10 cellular contexts compared by ENCODE assay signal in genomic region chr22:29469755-29470154, GRCh38. TPM values are rescaled to one million over a fixed set of nuclear protein-coding genes. Genes with fewer than 3 reads are reported as not detected.
DNase-seq lines count a peak whose midpoint lies in the region; ATAC-seq and TF ChIP-seq lines count a peak whose summit lies in the region.
"Had no signal": no experiment of that assay in that cellular context is flagged by ENCODE, and none has a peak within 500 bp of the region (broad histone marks: within the 10 kb centered on the region; RNA-seq: fewer than 3 reads in every experiment).

No MANE protein-coding gene starts in this region.

- no peaks in the 10 kb centered on the region for H3K27me3 ChIP-seq in SU-DHL-6 (ENCODE audit: low read length)
- peaks cover 6 to 18% (median 13%) of the 10 kb centered on the region in 3 donors for H3K27me3 ChIP-seq in gastrocnemius medialis

- no peaks in the 10 kb centered on the region for H3K9me2 ChIP-seq in SU-DHL-6 (replicated peaks; ENCODE audit: insufficient read depth, low read length)

- intact Hi-C loops in activated CD4-positive, alpha-beta memory T cell treated with anti-CD3 and anti-CD28 coated beads for 36 hours (cut with micrococcal nuclease): no loop called here
- intact Hi-C loops in gastrocnemius medialis (cut with DNase I; ENCODE audit: low total_unique reads): no loop called here

- peaks cover 7% of the 10 kb centered on the region for H3K4me1 Mint-ChIP-seq in activated CD4-positive, alpha-beta memory T cell treated with anti-CD3 and anti-CD28 coated beads, Interleukin-2, amount 10 ng/mL, durations not matched to agents 7 days and 5 days
- H3K4me1 Mint-ChIP-seq in activated CD4-positive, alpha-beta memory T cell treated with anti-CD3 and anti-CD28 coated beads for 36 hours (ENCODE audit: low read depth): peaks cover 5% of the 10 kb centered on the region
- H3K4me1 Mint-ChIP-seq in glutamatergic neuron (ENCODE audit: low read depth, unreplicated experiment): peaks cover 4% of the 10 kb centered on the region

- no peak for TF ChIP-seq POLR2A in gastrocnemius medialis (IDR thresholded peaks at IDR 0.05)

- no peak overlapping the region for H2AFZ ChIP-seq in SU-DHL-6 (ENCODE audit: low read depth, low read length, severe bottlenecking)

- H3K9ac ChIP-seq in SU-DHL-6 (ENCODE audit: low read length): no peak overlapping the region

- no peaks in the 10 kb centered on the region for H3K9me3 ChIP-seq in SU-DHL-6 (ENCODE audit: insufficient read depth, low read length)
- no peaks in the 10 kb centered on the region for H3K9me3 ChIP-seq in gastrocnemius medialis

- H3K36me3 Mint-ChIP-seq in activated CD4-positive, alpha-beta memory T cell treated with anti-CD3 and anti-CD28 coated beads, Interleukin-2, amount 10 ng/mL, durations not matched to agents 7 days and 5 days (ENCODE audit: low read depth): no peaks in the 10 kb centered on the region
- no peaks in the 10 kb centered on the region for H3K36me3 Mint-ChIP-seq in activated CD4-positive, alpha-beta memory T cell treated with anti-CD3 and anti-CD28 coated beads for 36 hours
- H3K36me3 Mint-ChIP-seq in glutamatergic neuron (ENCODE audit: unreplicated experiment): no peaks in the 10 kb centered on the region
- H3K36me3 Mint-ChIP-seq: stimulated activated memory B cell treated with anti-CD40 and anti-IgM and Interleukin-4, amounts not matched to agents 10 μg/mL and 1 μg/mL and 100 μg/mL, for 72 hours had no signal

- no peaks in the 10 kb centered on the region for H3K79me2 ChIP-seq in SU-DHL-6 (ENCODE audit: insufficient read depth, low read length)

- ATAC-seq in gastrocnemius medialis: no peak

- H3K9me3 Mint-ChIP-seq in activated CD4-positive, alpha-beta memory T cell treated with anti-CD3 and anti-CD28 coated beads, Interleukin-2, amount 10 ng/mL, durations not matched to agents 7 days and 5 days: no peaks in the 10 kb centered on the region
- no peaks in the 10 kb centered on the region for H3K9me3 Mint-ChIP-seq in activated CD4-positive, alpha-beta memory T cell treated with anti-CD3 and anti-CD28 coated beads for 36 hours
- H3K9me3 Mint-ChIP-seq in glutamatergic neuron (ENCODE audit: unreplicated experiment): peaks cover 2% of the 10 kb centered on the region
- H3K9me3 Mint-ChIP-seq: stimulated activated memory B cell treated with anti-CD40 and anti-IgM and Interleukin-4, amounts not matched to agents 10 μg/mL and 1 μg/mL and 100 μg/mL, for 72 hours had no signal

- H3K36me3 ChIP-seq in SU-DHL-6 (ENCODE audit: low read length): no peaks in the 10 kb centered on the region
- H3K36me3 ChIP-seq in gastrocnemius medialis: no peaks in the 10 kb centered on the region

- no peak overlapping the region for H3K27ac Mint-ChIP-seq in activated CD4-positive, alpha-beta memory T cell treated with anti-CD3 and anti-CD28 coated beads, Interleukin-2, amount 10 ng/mL, durations not matched to agents 7 days and 5 days
- no peak overlapping the region for H3K27ac Mint-ChIP-seq in activated CD4-positive, alpha-beta memory T cell treated with anti-CD3 and anti-CD28 coated beads for 36 hours
- no peak overlapping the region for H3K27ac Mint-ChIP-seq in glutamatergic neuron (ENCODE audit: unreplicated experiment)
- H3K27ac Mint-ChIP-seq: stimulated activated memory B cell treated with anti-CD40 and anti-IgM and Interleukin-4, amounts not matched to agents 10 μg/mL and 1 μg/mL and 100 μg/mL, for 72 hours had no signal

- no peak for TF ChIP-seq CTCF in SU-DHL-6 (IDR thresholded peaks at IDR 0.05; ENCODE audit: insufficient read depth, low read length, poor library complexity, severe bottlenecking)
- no peak for TF ChIP-seq CTCF in glutamatergic neuron (IDR thresholded peaks at IDR 0.05; ENCODE audit: partially characterized antibody, unreplicated experiment)
- TF ChIP-seq CTCF in gastrocnemius medialis (IDR thresholded peaks at IDR 0.05 in 4 of 5, conservative IDR thresholded peaks at IDR 0.05 in 1 of 5): no peak

- no peak overlapping the region for H3K27ac ChIP-seq in SU-DHL-6 (ENCODE audit: low read depth, low read length)
- H3K27ac ChIP-seq in gastrocnemius medialis: no peak overlapping the region
- H3K27ac ChIP-seq: skin epidermis had no signal

- no peaks in the 10 kb centered on the region for H4K20me1 ChIP-seq in SU-DHL-6 (ENCODE audit: low read depth, low read length)

- H3K4me3 ChIP-seq in SU-DHL-6 (ENCODE audit: insufficient read depth, low read length, poor library complexity, severe bottlenecking): no peak overlapping the region
- no peak overlapping the region for H3K4me3 ChIP-seq in gastrocnemius medialis

- no peak for DNase-seq in activated CD4-positive, alpha-beta memory T cell treated with anti-CD3 and anti-CD28 coated beads, Interleukin-2, amount 10 ng/mL, durations not matched to agents 7 days and 5 days
- no peak for DNase-seq in activated CD4-positive, alpha-beta memory T cell treated with anti-CD3 and anti-CD28 coated beads for 36 hours
- DNase-seq in glutamatergic neuron (no peak), retina (peak; percentile 20), gastrocnemius medialis (no peak), glomerular visceral epithelial cell (ENCODE audit: extremely low spot score) (no peak), NCI-H345 treated with DMSO at 0.1 percent for 48 hours (lab: John Stamatoyannopoulos, UW; ENCODE audit: unreplicated experiment) (no peak)

- peaks cover 0 to 7% of the 10 kb centered on the region in 2 donors for H3K4me1 ChIP-seq in gastrocnemius medialis

- CTCF ChIA-PET in activated CD4-positive, alpha-beta memory T cell treated with anti-CD3 and anti-CD28 coated beads, Interleukin-2, amount 10 ng/mL, durations not matched to agents 7 days and 5 days (lab: Charles Lee): no interaction called here
- CTCF ChIA-PET in activated CD4-positive, alpha-beta memory T cell treated with anti-CD3 and anti-CD28 coated beads for 36 hours (lab: Charles Lee): no interaction called here

- H3K4me3 Mint-ChIP-seq in activated CD4-positive, alpha-beta memory T cell treated with anti-CD3 and anti-CD28 coated beads, Interleukin-2, amount 10 ng/mL, durations not matched to agents 7 days and 5 days: peak overlapping the region; percentile 65
- H3K4me3 Mint-ChIP-seq in activated CD4-positive, alpha-beta memory T cell treated with anti-CD3 and anti-CD28 coated beads for 36 hours: no peak overlapping the region
- H3K4me3 Mint-ChIP-seq in glutamatergic neuron (ENCODE audit: unreplicated experiment): peak overlapping the region; percentile 66

- in situ Hi-C loops in gastrocnemius medialis (cut with MboI; ENCODE audit: low sequenced_read_pairs in 4 of 4): no loop called here

- H3K4me2 ChIP-seq in SU-DHL-6 (ENCODE audit: low read depth, low read length, poor library complexity, severe bottlenecking): peak overlapping the region; percentile 50

- POLR2A ChIA-PET in activated CD4-positive, alpha-beta memory T cell treated with anti-CD3 and anti-CD28 coated beads, Interleukin-2, amount 10 ng/mL, durations not matched to agents 7 days and 5 days (lab: Charles Lee): no interaction called here
- POLR2A ChIA-PET in activated CD4-positive, alpha-beta memory T cell treated with anti-CD3 and anti-CD28 coated beads for 36 hours (lab: Charles Lee): no interaction called here

- no peaks in the 10 kb centered on the region for H3F3A ChIP-seq in SU-DHL-6 (ENCODE audit: insufficient read depth)

- peaks cover 5% of the 10 kb centered on the region for H3K27me3 Mint-ChIP-seq in activated CD4-positive, alpha-beta memory T cell treated with anti-CD3 and anti-CD28 coated beads, Interleukin-2, amount 10 ng/mL, durations not matched to agents 7 days and 5 days
- no peaks in the 10 kb centered on the region for H3K27me3 Mint-ChIP-seq in activated CD4-positive, alpha-beta memory T cell treated with anti-CD3 and anti-CD28 coated beads for 36 hours
- H3K27me3 Mint-ChIP-seq in glutamatergic neuron (ENCODE audit: unreplicated experiment): peaks cover 1% of the 10 kb centered on the region

RNA-seq across cellular contexts. Expression of gene NEFH, which starts 10.3 kb away (rescaled TPM):
- 1 to 10 TPM; 2.7 to 2.9 TPM for total RNA-seq in activated CD4-positive, alpha-beta memory T cell treated with anti-CD3 and anti-CD28 coated beads, Interleukin-2, amount 10 ng/mL, durations not matched to agents 7 days and 5 days
- total RNA-seq in activated CD4-positive, alpha-beta memory T cell treated with anti-CD3 and anti-CD28 coated beads for 36 hours: 1 to 10 TPM; 4.1 to 4.4 TPM
- total RNA-seq in glutamatergic neuron (ENCODE audit: unreplicated experiment) (27.1 TPM), gastrocnemius medialis (under 1 TPM in 2 of 4 donors, not detected in 2; 0.15 to 0.18 TPM)

RNA-seq across cellular contexts. Expression of gene RFPL1, which starts 31.4 kb away (rescaled TPM):
- not detected for total RNA-seq in activated CD4-positive, alpha-beta memory T cell treated with anti-CD3 and anti-CD28 coated beads, Interleukin-2, amount 10 ng/mL, durations not matched to agents 7 days and 5 days
- total RNA-seq in activated CD4-positive, alpha-beta memory T cell treated with anti-CD3 and anti-CD28 coated beads for 36 hours: not detected
- not detected for total RNA-seq in glutamatergic neuron (ENCODE audit: unreplicated experiment)
- not detected for total RNA-seq in gastrocnemius medialis
